ENCODE assay signal across 10 cellular contexts in the genomic region with DNA sequence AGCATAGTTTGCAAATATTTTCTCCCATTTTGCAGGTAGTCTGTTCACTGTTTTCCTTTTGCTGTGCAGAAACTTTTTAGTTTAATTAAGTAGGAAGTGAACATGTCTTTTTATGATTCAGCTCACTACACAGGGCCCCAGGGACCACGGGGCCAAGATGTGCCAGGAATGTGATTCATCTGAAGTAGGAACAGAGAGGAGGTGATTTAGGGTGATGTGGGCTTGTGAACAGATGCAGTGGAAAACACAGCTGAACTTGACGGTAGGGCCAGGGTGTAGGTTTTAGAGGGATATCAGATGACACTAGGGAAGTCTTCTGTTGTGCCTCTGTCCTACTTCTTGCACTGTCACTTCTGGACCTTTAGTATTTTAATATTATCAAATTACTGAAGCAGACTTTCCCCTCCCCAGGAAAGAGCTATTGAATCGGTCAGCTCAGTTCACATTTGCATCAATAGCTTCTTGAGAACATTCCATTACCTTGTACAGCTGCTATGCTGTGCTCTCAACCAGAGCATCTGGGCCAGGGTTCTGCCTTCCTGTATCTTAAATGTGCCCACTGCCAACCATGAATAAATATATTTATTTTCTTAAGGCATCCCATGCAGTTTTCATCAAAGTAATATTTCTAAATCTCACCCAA.
DNase-seq lines count a peak whose midpoint lies in the region; ATAC-seq and TF ChIP-seq lines count a peak whose summit lies in the region.
"Had no signal": no experiment of that assay in that cellular context is flagged by ENCODE, and none has a peak within 500 bp of the region (broad histone marks: within the 10 kb centered on the region; RNA-seq: fewer than 3 reads in every experiment).

No MANE protein-coding gene starts in this region.

- ATAC-seq in foreskin keratinocyte (peak; percentile 95), GM21447 (IDR thresholded peaks at IDR 0.05; ENCODE audit: unreplicated experiment) (no peak)

- no peaks in the 10 kb centered on the region for H3K27me3 Mint-ChIP-seq in T-helper 2 cell treated with Interferon-gamma antibody and Interleukin-4, amounts not matched to agents 5 μg/mL and 100 μg/mL, for 36 hours (ENCODE audit: low read depth)
- H3K27me3 Mint-ChIP-seq: naive B cell had no signal

- no peaks in the 10 kb centered on the region for H3K27me3 ChIP-seq in foreskin keratinocyte

- peaks cover 56% of the 10 kb centered on the region for H3K4me1 Mint-ChIP-seq in T-helper 2 cell treated with Interferon-gamma antibody and Interleukin-4, amounts not matched to agents 5 μg/mL and 100 μg/mL, for 36 hours (ENCODE audit: low read depth)

- H3K4me3 Mint-ChIP-seq in T-helper 2 cell treated with Interferon-gamma antibody and Interleukin-4, amounts not matched to agents 5 μg/mL and 100 μg/mL, for 36 hours, result no peak overlapping the region

- peak overlapping the region; percentile 22 for H3K27ac Mint-ChIP-seq in T-helper 2 cell treated with Interferon-gamma antibody and Interleukin-4, amounts not matched to agents 5 μg/mL and 100 μg/mL, for 36 hours

- H3K27ac ChIP-seq in foreskin keratinocyte, result no peak overlapping the region

- H3K9me3 Mint-ChIP-seq in T-helper 2 cell treated with Interferon-gamma antibody and Interleukin-4, amounts not matched to agents 5 μg/mL and 100 μg/mL, for 36 hours, result no peaks in the 10 kb centered on the region
- H3K9me3 Mint-ChIP-seq: naive B cell had no signal

- peaks cover 15% of the 10 kb centered on the region for H3K4me1 ChIP-seq in foreskin keratinocyte

- DNase-seq in activated T-cell treated with anti-CD3 and anti-CD28 coated beads for 48 hours (ENCODE audit: low read depth) (peak; percentile 41), activated T-cell treated with anti-CD3 and anti-CD28 coated beads for 4 hours (no peak), foreskin keratinocyte (peak in 1 of 2 donors; percentile 65), stromal cell of bone marrow (ENCODE audit: low read depth) (peak; percentile 89), HT-29 (ENCODE audit: low spot score) (no peak), NCI-H146 (lab: John Stamatoyannopoulos, UW) (no peak)
- DNase-seq in T-helper 2 cell treated with Interferon-gamma antibody and Interleukin-4, amounts not matched to agents 5 μg/mL and 100 μg/mL, for 36 hours (ENCODE audit: low spot score), result peak; percentile 32
- DNase-seq: DMS79, naive B cell had no signal

- H3K36me3 Mint-ChIP-seq in T-helper 2 cell treated with Interferon-gamma antibody and Interleukin-4, amounts not matched to agents 5 μg/mL and 100 μg/mL, for 36 hours (ENCODE audit: low read depth), result peaks cover 50% of the 10 kb centered on the region

- no peak for TF ChIP-seq CTCF in foreskin keratinocyte (conservative IDR thresholded peaks at IDR 0.05)

Comparison
In these comparisons a context has a peak if more than half of its experiments do, and no peak if none do; other contexts are left out.
1. DNase-seq: peak in activated T-cell treated with anti-CD3 and anti-CD28 coated beads for 48 hours (single experiment), T-helper 2 cell treated with Interferon-gamma antibody and Interleukin-4, amounts not matched to agents 5 μg/mL and 100 μg/mL, for 36 hours (single experiment) and stromal cell of bone marrow (single experiment); none in activated T-cell treated with anti-CD3 and anti-CD28 coated beads for 4 hours (single experiment), HT-29 (single experiment) and NCI-H146 (single experiment).